27 cellular contexts compared by ENCODE assay signal in the genomic region with DNA sequence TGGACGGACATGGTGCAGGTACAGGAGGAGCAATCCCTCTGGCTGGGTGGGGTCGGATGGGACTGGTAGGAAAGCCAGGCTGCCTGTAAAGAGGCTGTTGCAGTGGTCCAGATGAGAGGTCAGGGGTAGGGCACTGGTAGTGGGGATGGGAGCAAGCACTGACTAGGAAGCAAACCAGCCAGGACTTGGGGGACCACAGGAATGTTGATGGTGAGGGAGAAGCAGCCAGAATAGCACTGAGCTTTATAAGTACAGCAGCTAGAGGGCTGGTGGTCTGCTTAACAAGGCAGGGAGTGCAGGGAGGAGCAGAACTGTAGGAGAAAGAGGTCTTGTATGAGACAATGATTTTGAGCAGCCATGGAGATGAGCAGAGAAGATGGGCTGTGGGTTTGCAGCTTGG. TPM values are rescaled to one million over a fixed set of nuclear protein-coding genes. Genes with fewer than 3 reads are reported as not detected.
DNase-seq lines count a peak whose midpoint lies in the region; TF ChIP-seq lines count a peak whose summit lies in the region.
"Had no signal": no experiment of that assay in that cellular context is flagged by ENCODE, and none has a peak within 500 bp of the region (broad histone marks: within the 10 kb centered on the region; RNA-seq: fewer than 3 reads in every experiment).

No MANE protein-coding gene starts in this region.

- no peaks in the 10 kb centered on the region for H3K27me3 Mint-ChIP-seq in activated naive CD4-positive, alpha-beta T cell treated with anti-CD3 and anti-CD28 coated beads, Interleukin-2, amount 10 ng/mL, durations not matched to agents 7 days and 5 days
- no peaks in the 10 kb centered on the region for H3K27me3 Mint-ChIP-seq in Caco-2 (ENCODE audit: insufficient read depth, unreplicated experiment)
- no peaks in the 10 kb centered on the region for H3K27me3 Mint-ChIP-seq in nephron progenitor cell (ENCODE audit: low read depth, poor library complexity)

- no peak for DNase-seq in activated naive CD4-positive, alpha-beta T cell treated with anti-CD3 and anti-CD28 coated beads, Interleukin-2, amount 10 ng/mL, durations not matched to agents 7 days and 5 days
- DNase-seq in activated naive CD4-positive, alpha-beta T cell treated with Interleukin-2 at 50 U/mL for 16 hours, result no peak
- DNase-seq in Caco-2 (no peak), astrocyte of the spinal cord (ENCODE audit: low read depth, low spot score) (peak; percentile 32), nephron progenitor cell (no peak), kidney glomerular epithelial cell (lab: John Stamatoyannopoulos, UW) (no peak), SHP77 treated with DMSO at 0.1 percent for 48 hours (lab: John Stamatoyannopoulos, UW) (no peak), SHP77 (lab: John Stamatoyannopoulos, UW) (no peak)
- DNase-seq: activated CD4-positive, alpha-beta T cell treated with anti-CD3 and anti-CD28 coated beads, Interleukin-2, amount 50 U/mL, for 48 hours; activated naive CD4-positive, alpha-beta T cell; activated T-cell treated with anti-CD3 and anti-CD28 coated beads for 4 hours; BE2C; Calu3; colonic mucosa; DND-41; lower lobe of right lung; MV-4-11; NCI-H510A treated with DMSO at 0.1 percent for 48 hours; PC-3; SIG-M5; substantia nigra; SW 1271 had no signal

- in situ Hi-C loops in astrocyte of the spinal cord (cut with HindIII; ENCODE audit: low sequenced_read_pairs), result no loop called here

- no peaks in the 10 kb centered on the region for H3K9me3 ChIP-seq in Caco-2
- H3K9me3 ChIP-seq: BE2C, colonic mucosa, lower lobe of right lung, neutrophil, prostate gland had no signal

- BruUV-seq in Caco-2 (replicated peaks; lab: Mats Ljungman, UMichigan), result no TSS peak

- intact Hi-C loops in Caco-2 (cut with micrococcal nuclease; ENCODE audit: unreplicated experiment), result no loop called here

- H3K27ac Mint-ChIP-seq in activated naive CD4-positive, alpha-beta T cell treated with anti-CD3 and anti-CD28 coated beads, Interleukin-2, amount 10 ng/mL, durations not matched to agents 7 days and 5 days, result peak overlapping the region; percentile 66
- peak overlapping the region; percentile 77 for H3K27ac Mint-ChIP-seq in Caco-2 (ENCODE audit: unreplicated experiment)
- peak overlapping the region; percentile 80 for H3K27ac Mint-ChIP-seq in nephron progenitor cell
- H3K27ac Mint-ChIP-seq: WTC11 had no signal

- H3K36me3 ChIP-seq in Caco-2 (ENCODE audit: control insufficient read depth, insufficient read depth, low read length), result peaks cover 2% of the 10 kb centered on the region; the same call in 1 of the 2 replicates
- H3K36me3 ChIP-seq: BE2C, colonic mucosa, prostate gland had no signal

- H3K4me3 ChIP-seq in Caco-2 (ENCODE audit: low read depth, low read length) (no peak overlapping the region), astrocyte of the spinal cord (ENCODE audit: low read depth, low read length) (no peak overlapping the region)
- H3K4me3 ChIP-seq: colonic mucosa, GM12878, lower lobe of right lung, prostate gland, skin epidermis had no signal

- H3K4me1 Mint-ChIP-seq in activated naive CD4-positive, alpha-beta T cell treated with anti-CD3 and anti-CD28 coated beads, Interleukin-2, amount 10 ng/mL, durations not matched to agents 7 days and 5 days, result no peaks in the 10 kb centered on the region
- H3K4me1 Mint-ChIP-seq in Caco-2 (ENCODE audit: low read depth, unreplicated experiment) (peaks cover 12% of the 10 kb centered on the region), nephron progenitor cell (no peaks in the 10 kb centered on the region)
- H3K4me1 Mint-ChIP-seq: WTC11 had no signal

- POLR2A ChIA-PET in Caco-2 (lab: Charles Lee), result interaction anchor here (0.5 to 0.9 kb wide), 2 partner anchors 38 to 365 kb away, joined by 3 read pairs; a partner anchor contains a TSS

- H3K4me3 Mint-ChIP-seq in activated naive CD4-positive, alpha-beta T cell treated with anti-CD3 and anti-CD28 coated beads, Interleukin-2, amount 10 ng/mL, durations not matched to agents 7 days and 5 days, result no peak overlapping the region
- H3K4me3 Mint-ChIP-seq in Caco-2 (ENCODE audit: unreplicated experiment), result peak overlapping the region; percentile 27
- H3K4me3 Mint-ChIP-seq in nephron progenitor cell, result no peak overlapping the region
- H3K4me3 Mint-ChIP-seq: WTC11 had no signal

- no peak for TF ChIP-seq CTCF in Caco-2 (IDR thresholded peaks at IDR 0.05; ENCODE audit: insufficient read depth in 1 of 2, low read depth in 1 of 2, low read length in 1 of 2, severe bottlenecking in 1 of 2, unreplicated experiment in 1 of 2)
- no peak for TF ChIP-seq CTCF in astrocyte of the spinal cord (IDR thresholded peaks at IDR 0.05; ENCODE audit: low read depth, low read length)
- no peak for TF ChIP-seq CTCF in nephron progenitor cell (IDR thresholded peaks at IDR 0.05)

- CTCF ChIA-PET in activated naive CD4-positive, alpha-beta T cell treated with anti-CD3 and anti-CD28 coated beads, Interleukin-2, amount 10 ng/mL, durations not matched to agents 7 days and 5 days (lab: Charles Lee), result no interaction called here
- CTCF ChIA-PET in Caco-2 (lab: Charles Lee), result interaction anchor here (0.6 to 1.0 kb wide), 2 partner anchors 18 to 367 kb away, joined by 4 read pairs; no protein-coding TSS in a partner anchor

- H3K36me3 Mint-ChIP-seq in activated naive CD4-positive, alpha-beta T cell treated with anti-CD3 and anti-CD28 coated beads, Interleukin-2, amount 10 ng/mL, durations not matched to agents 7 days and 5 days, result peaks cover 25% of the 10 kb centered on the region
- H3K36me3 Mint-ChIP-seq in Caco-2 (ENCODE audit: insufficient read depth, unreplicated experiment), result peaks cover 14% of the 10 kb centered on the region
- H3K36me3 Mint-ChIP-seq in nephron progenitor cell (ENCODE audit: low read depth), result peaks cover 46% of the 10 kb centered on the region

- peaks cover 13% of the 10 kb centered on the region; the same call in 1 of the 2 replicates for H3K4me1 ChIP-seq in Caco-2
- H3K4me1 ChIP-seq: BE2C, colonic mucosa, prostate gland had no signal

- no peaks in the 10 kb centered on the region for H3K27me3 ChIP-seq in Caco-2 (replicated peaks; ENCODE audit: control insufficient read depth, insufficient read depth, low read length)
- H3K27me3 ChIP-seq: BE2C, colonic mucosa, neutrophil had no signal

- H3K9me3 Mint-ChIP-seq in activated naive CD4-positive, alpha-beta T cell treated with anti-CD3 and anti-CD28 coated beads, Interleukin-2, amount 10 ng/mL, durations not matched to agents 7 days and 5 days, result no peaks in the 10 kb centered on the region
- H3K9me3 Mint-ChIP-seq in Caco-2 (ENCODE audit: unreplicated experiment) (no peaks in the 10 kb centered on the region), nephron progenitor cell (no peaks in the 10 kb centered on the region)
- H3K9me3 Mint-ChIP-seq: WTC11 had no signal

RNA-seq across cellular contexts. Expression of a gene that starts 38.7 kb away (rescaled TPM):
- 46.8 and 49.6 TPM in 2 replicates for total RNA-seq in Caco-2 (2022)

RNA-seq across cellular contexts. Expression of a gene that starts 59.4 kb away (rescaled TPM):
- 26.1 and 29.5 TPM in 2 replicates for total RNA-seq in Caco-2 (2022)

RNA-seq across cellular contexts. Expression of a gene that starts 59.6 kb away (rescaled TPM):
- total RNA-seq in Caco-2 (2022), result 7.1 and 7.2 TPM in 2 replicates
